Comparison of ENCODE assay signal across 12 cellular contexts in genomic region chr7:128201067-128201689, GRCh38. TPM values are rescaled to one million over a fixed set of nuclear protein-coding genes. Genes with fewer than 3 reads are reported as not detected.
DNase-seq lines count a peak whose midpoint lies in the region; ATAC-seq and TF ChIP-seq lines count a peak whose summit lies in the region.
"Had no signal": no experiment of that assay in that cellular context is flagged by ENCODE, and none has a peak within 500 bp of the region (broad histone marks: within the 10 kb centered on the region; RNA-seq: fewer than 3 reads in every experiment).

No MANE protein-coding gene starts in this region.

- in situ Hi-C loops in GM13977 (cut with MboI; ENCODE audit: low pct_unique_long_range_greater_than_20kb, low sequenced_read_pairs, unreplicated experiment), result loop anchor here (25.0 kb wide), 1 partner anchor 489 kb away; no protein-coding TSS in a partner anchor

- H3K4me1 ChIP-seq in iPS-18a (ENCODE audit: control insufficient read depth, low read depth, low read length) (peaks cover 8% of the 10 kb centered on the region), tibial artery (peaks cover 0 to 8% (median 7%) of the 10 kb centered on the region in 4 donors)

- CTCF ChIA-PET in WTC11 (lab: Charles Lee), result interaction anchor here (1.5 kb wide), 1 partner anchor 8 kb away, joined by 12 read pairs; no protein-coding TSS in a partner anchor

- ATAC-seq in WTC11, result peak; percentile 91
- ATAC-seq in HG02970 (IDR thresholded peaks at IDR 0.05; ENCODE audit: low FRiP score, unreplicated experiment), result no peak

- H3K27ac ChIP-seq in iPS-18a (ENCODE audit: low read length) (no peak overlapping the region), tibial artery (no peak overlapping the region)
- H3K27ac ChIP-seq: 22Rv1, sigmoid colon had no signal

- no peak overlapping the region for H3K9ac ChIP-seq in iPS-18a (ENCODE audit: low read length)

- H3K9me3 ChIP-seq in iPS-18a (ENCODE audit: control insufficient read depth, low read depth, low read length) (no peaks in the 10 kb centered on the region), tibial artery (peaks cover 0 to 4% (median 0%) of the 10 kb centered on the region in 3 donors)
- H3K9me3 ChIP-seq: sigmoid colon had no signal

- peak overlapping the region; percentile 63 for H3K4me3 ChIP-seq in iPS-18a (ENCODE audit: low read length)
- H3K4me3 ChIP-seq in skeletal muscle cell (ENCODE audit: low read depth, low read length), result peak overlapping the region; percentile 2
- H3K4me3 ChIP-seq in tibial artery, result no peak overlapping the region

- H3K27me3 ChIP-seq in iPS-18a (ENCODE audit: control insufficient read depth, insufficient read depth, low read length) (peaks cover 52% of the 10 kb centered on the region), tibial artery (peaks cover 0 to 74% of the 10 kb centered on the region in 2 donors)

- H3K36me3 ChIP-seq in iPS-18a (ENCODE audit: control insufficient read depth, low read depth, low read length) (no peaks in the 10 kb centered on the region), tibial artery (no peaks in the 10 kb centered on the region)
- H3K36me3 ChIP-seq: sigmoid colon had no signal

- DNase-seq in DMS53 (lab: John Stamatoyannopoulos, UW), result peak; percentile 51
- DNase-seq in DMS53 treated with DMSO at 0.1 percent for 48 hours (lab: John Stamatoyannopoulos, UW; ENCODE audit: unreplicated experiment), result no peak
- DNase-seq in WTC11 (ENCODE audit: low spot score), result peak; percentile 85
- DNase-seq in skeletal muscle cell (ENCODE audit: low read depth), result no peak
- no peak for DNase-seq in tibial artery
- no peak for DNase-seq in GM13977 (ENCODE audit: low spot score)
- DNase-seq: activated CD4-positive, alpha-beta T cell treated with anti-CD3 and anti-CD28 coated beads, Interleukin-2, amount 50 U/mL, for 48 hours; NCI-H1048; sigmoid colon had no signal

- intact Hi-C loops in tibial artery (cut with DNase I; ENCODE audit: low total_unique reads), result no loop called here

- peak overlapping the region; percentile 71 for H3K4me3 Mint-ChIP-seq in WTC11

- H3K4me1 Mint-ChIP-seq in WTC11, result peaks cover 22% of the 10 kb centered on the region

- POLR2A ChIA-PET in WTC11 (lab: Charles Lee), result no interaction called here

- TF ChIP-seq CTCF in WTC11 (IDR thresholded peaks at IDR 0.05) (no peak), tibial artery (IDR thresholded peaks at IDR 0.05) (no peak), GM13977 (IDR thresholded peaks at IDR 0.05; ENCODE audit: extremely low read depth, insufficient read depth, missing control alignments) (no peak)

- H3K9me3 Mint-ChIP-seq in WTC11, result peaks cover 14% of the 10 kb centered on the region

- H3K27ac Mint-ChIP-seq in WTC11, result no peak overlapping the region

- H3K27me3 Mint-ChIP-seq in WTC11 (ENCODE audit: low read depth), result peaks cover 79% of the 10 kb centered on the region

- H3K36me3 Mint-ChIP-seq in WTC11, result no peaks in the 10 kb centered on the region

TF ChIP-seq in WTC11, 78 proteins besides CTCF, POLR2A, EP300 and RAD21:
- TF ChIP-seq FOXK1 (CRISPR knock-in tag; IDR thresholded peaks at IDR 0.05) (no peak), GABPB1 (CRISPR knock-in tag; IDR thresholded peaks at IDR 0.05) (no peak), GRHL2 (CRISPR knock-in tag; IDR thresholded peaks at IDR 0.05; ENCODE audit: insufficient replicate concordance, severe bottlenecking) (no peak), CREM (CRISPR knock-in tag; IDR thresholded peaks at IDR 0.05) (no peak), SP1 (CRISPR knock-in tag; conservative IDR thresholded peaks at IDR 0.05) (peak; percentile 77), ZNF232 (CRISPR knock-in tag; IDR thresholded peaks at IDR 0.05) (peak; percentile 86; the same call in 1 of the 2 replicates), ZNF121 (CRISPR knock-in tag; IDR thresholded peaks at IDR 0.05) (0 out of 2 replicates have a peak, but pooled peaks have one; percentile 37), SMAD4 (CRISPR knock-in tag; IDR thresholded peaks at IDR 0.05) (no peak), E2F5 (CRISPR knock-in tag; IDR thresholded peaks at IDR 0.05) (peak; percentile 38; the same call in 1 of the 2 replicates), CBFB (CRISPR knock-in tag; IDR thresholded peaks at IDR 0.05; ENCODE audit: low read depth) (no peak), FOXP4 (CRISPR knock-in tag; IDR thresholded peaks at IDR 0.05) (0 out of 2 replicates have a peak, but pooled peaks have one; percentile 28), TP53 (CRISPR knock-in tag; IDR thresholded peaks at IDR 0.05) (peak; percentile 56), ZNF281 (CRISPR knock-in tag; IDR thresholded peaks at IDR 0.05) (no peak), NR2C2 (CRISPR knock-in tag; IDR thresholded peaks at IDR 0.05) (no peak)

RNA-seq across cellular contexts. Expression of gene LEP, which starts 39.9 kb away (rescaled TPM):
- not detected in 3 replicates for total RNA-seq in WTC11 (2021)

Comparison
In these comparisons a context has a peak if more than half of its experiments do, and no peak if none do; other contexts are left out.
1. DNase-seq: peak in DMS53 (single experiment) and WTC11 (single experiment); none in DMS53 treated with DMSO at 0.1 percent for 48 hours (single experiment), skeletal muscle cell (single experiment), tibial artery (0 of 2) and GM13977 (single experiment).
2. H3K4me3 ChIP-seq: peak in iPS-18a (single experiment) and skeletal muscle cell (single experiment); none in tibial artery (0 of 2).